In genomic region chr17:6713918-6714271, GRCh38 we compare ENCODE assay signal across 11 cellular contexts. TPM values are rescaled to one million over a fixed set of nuclear protein-coding genes. Genes with fewer than 3 reads are reported as not detected.
A peak's percentile ranks its signal among the peaks of the same experiment; 100 is the strongest.
DNase-seq lines count a peak whose midpoint lies in the region; ATAC-seq and TF ChIP-seq lines count a peak whose summit lies in the region.
"Had no signal": no experiment of that assay in that cellular context is flagged by ENCODE, and none has a peak within 500 bp of the region (broad histone marks: within the 10 kb centered on the region; RNA-seq: fewer than 3 reads in every experiment).

No MANE protein-coding gene starts in this region.

- peaks cover 9% of the 10 kb centered on the region for H3K4me1 Mint-ChIP-seq in endodermal cell
- peaks cover 27% of the 10 kb centered on the region for H3K4me1 Mint-ChIP-seq in nephron progenitor cell

- H3K27me3 ChIP-seq in ACC112 (ENCODE audit: insufficient read depth, low read length) (peaks cover 48% of the 10 kb centered on the region), HAP-1 (ENCODE audit: low read depth) (no peaks in the 10 kb centered on the region), endodermal cell (ENCODE audit: control insufficient read depth, insufficient read depth, low read length, poor library complexity, severe bottlenecking) (peaks cover 24% of the 10 kb centered on the region)

- H2AFZ ChIP-seq in ACC112 (ENCODE audit: low read length, unreplicated experiment), result peak overlapping the region; percentile 51

- H3K79me2 ChIP-seq in ACC112 (ENCODE audit: control insufficient read depth, insufficient read depth, low read length, unreplicated experiment), result no peaks in the 10 kb centered on the region

- H3K9ac ChIP-seq in endodermal cell (ENCODE audit: extremely low read depth, low read length, poor library complexity, severe bottlenecking), result no peak overlapping the region

- DNase-seq in HAP-1 (ENCODE audit: low spot score in 2 of 2) (no peak), endodermal cell (no peak), nephron progenitor cell (peak; percentile 55), anterior cingulate cortex (lab: John Stamatoyannopoulos, UW) (no peak)
- DNase-seq in effector CD8-positive, alpha-beta T cell (lab: John Stamatoyannopoulos, UW), result no peak
- DNase-seq: Caco-2, mucosa of descending colon had no signal

- ATAC-seq in HG03039 (IDR thresholded peaks at IDR 0.05; ENCODE audit: unreplicated experiment) (no peak), GM19035 (IDR thresholded peaks at IDR 0.05; ENCODE audit: unreplicated experiment) (no peak)

- H3K27ac Mint-ChIP-seq in endodermal cell (no peak overlapping the region), nephron progenitor cell (no peak overlapping the region)

- H3K4me1 ChIP-seq in ACC112 (ENCODE audit: control insufficient read depth, insufficient read depth, low read length, unreplicated experiment) (no peaks in the 10 kb centered on the region), HAP-1 (no peaks in the 10 kb centered on the region), endodermal cell (ENCODE audit: control insufficient read depth, insufficient read depth, low read length) (no peaks in the 10 kb centered on the region)
- H3K4me1 ChIP-seq: Caco-2 had no signal

- WGBS in endodermal cell (ENCODE audit: insufficient coverage in 1 of 2, insufficient read length in 1 of 2), 2 experiments, result 16 to 18% methylated on average over 22 to 29 of the region's 29 CpGs

- H3K36me3 Mint-ChIP-seq in endodermal cell (ENCODE audit: low read depth) (peaks cover 2% of the 10 kb centered on the region), nephron progenitor cell (ENCODE audit: low read depth) (peaks cover 5% of the 10 kb centered on the region)

- H3K27ac ChIP-seq in ACC112 (ENCODE audit: low read depth, low read length) (no peak overlapping the region), endodermal cell (ENCODE audit: low read depth, low read length) (no peak overlapping the region)

- peak overlapping the region; percentile 73 for H3K4me3 Mint-ChIP-seq in endodermal cell
- peak overlapping the region; percentile 85 for H3K4me3 Mint-ChIP-seq in nephron progenitor cell

- TF ChIP-seq CTCF in endodermal cell (conservative IDR thresholded peaks at IDR 0.05) (no peak), nephron progenitor cell (IDR thresholded peaks at IDR 0.05) (no peak)

- H3K36me3 ChIP-seq in ACC112 (ENCODE audit: insufficient read depth, low read length), result no peaks in the 10 kb centered on the region
- no peaks in the 10 kb centered on the region for H3K36me3 ChIP-seq in HAP-1 (replicated peaks)
- H3K36me3 ChIP-seq in endodermal cell (ENCODE audit: control insufficient read depth, insufficient read depth, low read length), result no peaks in the 10 kb centered on the region

- H3K9me3 ChIP-seq in HAP-1 (no peaks in the 10 kb centered on the region), endodermal cell (ENCODE audit: control insufficient read depth, low read length) (peaks cover 16% of the 10 kb centered on the region)
- H3K9me3 ChIP-seq: Caco-2, mucosa of descending colon had no signal

- peak overlapping the region; percentile 61 for H3K4me3 ChIP-seq in ACC112 (ENCODE audit: low read depth, low read length)
- peak overlapping the region; percentile 14; the same call in 1 of the 2 replicates for H3K4me3 ChIP-seq in HAP-1
- H3K4me3 ChIP-seq in endodermal cell (ENCODE audit: low read length), result peak overlapping the region; percentile 81
- H3K4me3 ChIP-seq: mucosa of descending colon had no signal

- in situ Hi-C loops in HAP-1 (cut with MboI; ENCODE audit: low sequenced_read_pairs), result no loop called here

- H3K9me3 Mint-ChIP-seq in endodermal cell, result peaks cover 29% of the 10 kb centered on the region
- peaks cover 41% of the 10 kb centered on the region for H3K9me3 Mint-ChIP-seq in nephron progenitor cell

- H3K27me3 Mint-ChIP-seq in endodermal cell (ENCODE audit: insufficient read depth), result peaks cover 48% of the 10 kb centered on the region
- peaks cover 81% of the 10 kb centered on the region for H3K27me3 Mint-ChIP-seq in nephron progenitor cell (ENCODE audit: low read depth, poor library complexity)

RNA-seq across cellular contexts. Expression of gene SLC13A5, which starts 0.7 kb away (rescaled TPM):
- 1 to 10 TPM; 3.9 to 8.4 TPM for total RNA-seq in endodermal cell
- polyA plus RNA-seq in endodermal cell (2013, experiment 1 of 2), result 1.5 TPM
- polyA plus RNA-seq in endodermal cell (2013, experiment 2 of 2), result 0.66 TPM
- total RNA-seq: fibroblast of lung, mucosa of descending colon had no signal
- polyA plus RNA-seq: fibroblast of lung had no signal

RNA-seq across cellular contexts. Expression of gene XAF1, which starts 42.0 kb away (rescaled TPM):
- total RNA-seq in endodermal cell, result under 1 TPM in 1 of 2 donors, not detected in 1; 0.35 TPM
- 0.32 TPM for polyA plus RNA-seq in endodermal cell (2013, experiment 1 of 2)
- not detected for polyA plus RNA-seq in endodermal cell (2013, experiment 2 of 2)

Comparison
In these comparisons a context has a peak if more than half of its experiments do, and no peak if none do; other contexts are left out.
1. H3K4me3 ChIP-seq: peak in every context shown above with its lines; median percentile 81 in endodermal cell; 61 in ACC112; 14 in HAP-1.